Comparison of ENCODE assay signal across 11 cellular contexts in genomic region chr13:35349673-35350278, GRCh38.
DNase-seq lines count a peak whose midpoint lies in the region; ATAC-seq, FAIRE-seq and TF ChIP-seq lines count a peak whose summit lies in the region.
"Had no signal": no experiment of that assay in that cellular context is flagged by ENCODE, and none has a peak within 500 bp of the region (broad histone marks: within the 10 kb centered on the region; RNA-seq: fewer than 3 reads in every experiment).

No MANE protein-coding gene starts in this region.

- no peaks in the 10 kb centered on the region for H3K9me3 ChIP-seq in GM12878 (replicated peaks; ENCODE audit: control insufficient read depth, insufficient read depth, low read length)
- H3K9me3 ChIP-seq in stomach = no peaks in the 10 kb centered on the region
- H3K9me3 ChIP-seq: sigmoid colon had no signal

- peak; percentile 85 for FAIRE-seq in GM12878 (lab: Jason Lieb, UNC)
- FAIRE-seq: endometrium had no signal

- H3K27me3 Mint-ChIP-seq in natural killer cell (ENCODE audit: low read depth in 2 of 2) = no peaks in the 10 kb centered on the region
- H3K27me3 Mint-ChIP-seq in activated CD8-positive, alpha-beta memory T cell treated with anti-CD3 and anti-CD28 coated beads, Interleukin-2, amount 10 ng/mL, durations not matched to agents 7 days and 5 days = no peaks in the 10 kb centered on the region

- RAD21 ChIA-PET in GM12878 (lab: Charles Lee; ENCODE audit: unreplicated experiment) = no interaction called here

- 43% methylated on average over 5 of the region's 5 CpGs for WGBS in GM12878 (ENCODE audit: insufficient coverage, insufficient replicate concordance, low lambda C conversion rate, missing lambda C conversion rate)
- 43 to 56% (median 49%) methylated on average over 5 of the region's 5 CpGs for WGBS in stomach, 5 donors

- no peaks in the 10 kb centered on the region for H3K36me3 Mint-ChIP-seq in natural killer cell
- no peaks in the 10 kb centered on the region for H3K36me3 Mint-ChIP-seq in activated CD8-positive, alpha-beta memory T cell treated with anti-CD3 and anti-CD28 coated beads, Interleukin-2, amount 10 ng/mL, durations not matched to agents 7 days and 5 days

- H3K79me2 ChIP-seq in GM12878 (ENCODE audit: control insufficient read depth, insufficient read depth, low read length) = no peaks in the 10 kb centered on the region

- peaks cover 0 to 2% of the 10 kb centered on the region in 2 donors for H3K9me3 Mint-ChIP-seq in natural killer cell
- peaks cover 2% of the 10 kb centered on the region for H3K9me3 Mint-ChIP-seq in activated CD8-positive, alpha-beta memory T cell treated with anti-CD3 and anti-CD28 coated beads, Interleukin-2, amount 10 ng/mL, durations not matched to agents 7 days and 5 days (ENCODE audit: low read depth)

- SMC1A ChIA-PET in GM12878 (lab: Charles Lee; ENCODE audit: uncharacterized antibody, unreplicated experiment) = interaction anchor here (1.7 kb wide), 1 partner anchor 10 kb away, joined by 4 read pairs; no protein-coding TSS in a partner anchor

- BruUV-seq in GM12878 (replicated peaks; lab: Mats Ljungman, UMichigan) = no TSS peak

- CTCF ChIA-PET in GM12878 (lab: Yijun Ruan, JAX) = no interaction called here
- CTCF ChIA-PET in activated CD8-positive, alpha-beta memory T cell treated with anti-CD3 and anti-CD28 coated beads, Interleukin-2, amount 10 ng/mL, durations not matched to agents 7 days and 5 days (lab: Charles Lee) = no interaction called here

- H3K4me1 Mint-ChIP-seq in natural killer cell = no peaks in the 10 kb centered on the region
- H3K4me1 Mint-ChIP-seq in activated CD8-positive, alpha-beta memory T cell treated with anti-CD3 and anti-CD28 coated beads, Interleukin-2, amount 10 ng/mL, durations not matched to agents 7 days and 5 days = no peaks in the 10 kb centered on the region

- DNase-seq in GM12878 (ENCODE audit: low read depth, low spot score) (peak; percentile 52), pons (ENCODE audit: low spot score) (peak; percentile 30), stomach (no peak), natural killer cell (no peak), activated T-cell treated with anti-CD3 and anti-CD28 coated beads for 4 hours (no peak)
- DNase-seq in activated CD8-positive, alpha-beta memory T cell treated with anti-CD3 and anti-CD28 coated beads, Interleukin-2, amount 10 ng/mL, durations not matched to agents 7 days and 5 days = no peak
- DNase-seq: activated CD4-positive, alpha-beta T cell treated with anti-CD3 and anti-CD28 coated beads, Interleukin-2, amount 50 U/mL, for 48 hours; sigmoid colon had no signal

- no peaks in the 10 kb centered on the region for H3K27me3 ChIP-seq in GM12878 (replicated peaks in 1 of 2; ENCODE audit: control insufficient read depth in 2 of 2, insufficient read depth in 2 of 2, low read length in 1 of 2)
- no peaks in the 10 kb centered on the region for H3K27me3 ChIP-seq in stomach
- H3K27me3 ChIP-seq: sigmoid colon had no signal

- no peak for TF ChIP-seq RAD21 in GM12878 (IDR thresholded peaks at IDR 0.05; ENCODE audit: insufficient read depth, low read depth, low read length)

- H3K27ac ChIP-seq in GM12878 (ENCODE audit: control insufficient read depth, insufficient read depth) = no peak overlapping the region
- no peak overlapping the region for H3K27ac ChIP-seq in stomach
- H3K27ac ChIP-seq: sigmoid colon had no signal

- POLR2A ChIA-PET in GM12878 (lab: Charles Lee) = no interaction called here

- H3K4me1 ChIP-seq in GM12878 (ENCODE audit: control insufficient read depth, insufficient read depth, low read length) (no peaks in the 10 kb centered on the region), stomach (peaks cover 0 to 5% (median 0%) of the 10 kb centered on the region in 4 donors)

- H3K4me3 ChIP-seq in GM12878 = no peak overlapping the region
- H3K4me3 ChIP-seq in stomach = no peak overlapping the region
- H3K4me3 ChIP-seq: sigmoid colon had no signal

- ATAC-seq in GM18870 (IDR thresholded peaks at IDR 0.05; ENCODE audit: unreplicated experiment) = peak; percentile 80
- peak; percentile 76 for ATAC-seq in HG03066 (IDR thresholded peaks at IDR 0.05; ENCODE audit: low read depth, unreplicated experiment)
- ATAC-seq in GM12878 = peak; percentile 96
- ATAC-seq in natural killer cell = no peak
- no peak for ATAC-seq in activated CD8-positive, alpha-beta memory T cell treated with anti-CD3 and anti-CD28 coated beads, Interleukin-2, amount 10 ng/mL, durations not matched to agents 7 days and 5 days

- H3K9ac ChIP-seq in GM12878 (ENCODE audit: control insufficient read depth, insufficient read depth, low read length) = no peak overlapping the region

- TF ChIP-seq EP300 in GM12878 (IDR thresholded peaks at IDR 0.05; ENCODE audit: borderline replicate concordance in 1 of 2, control insufficient read depth in 1 of 2, low read depth in 2 of 2, low read length in 2 of 2) (peak; percentile 52 to 60; a peak in 3 of 4 replicates), stomach (IDR thresholded peaks at IDR 0.05) (no peak)

- TF ChIP-seq POLR2A in GM12878 (IDR thresholded peaks at IDR 0.05; ENCODE audit: low read depth, low read length) (no peak), stomach (IDR thresholded peaks at IDR 0.05) (no peak)

- intact Hi-C loops in GM12878 (cut with micrococcal nuclease; ENCODE audit: unreplicated experiment) = no loop called here
- intact Hi-C loops in stomach (cut with DNase I; ENCODE audit: low total_unique reads) = no loop called here
- intact Hi-C loops in natural killer cell (cut with micrococcal nuclease) = no loop called here

- H3K4me2 ChIP-seq in GM12878 (ENCODE audit: control insufficient read depth, insufficient read depth) = no peak overlapping the region

- H3K27ac Mint-ChIP-seq in natural killer cell = no peak overlapping the region
- H3K27ac Mint-ChIP-seq in activated CD8-positive, alpha-beta memory T cell treated with anti-CD3 and anti-CD28 coated beads, Interleukin-2, amount 10 ng/mL, durations not matched to agents 7 days and 5 days = no peak overlapping the region

- no peaks in the 10 kb centered on the region for H4K20me1 ChIP-seq in GM12878 (ENCODE audit: control insufficient read depth, insufficient read depth)

- in situ Hi-C loops in GM12878 (cut with MboI) = no loop called here

- no peak overlapping the region for H3K4me3 Mint-ChIP-seq in natural killer cell
- no peak overlapping the region for H3K4me3 Mint-ChIP-seq in activated CD8-positive, alpha-beta memory T cell treated with anti-CD3 and anti-CD28 coated beads, Interleukin-2, amount 10 ng/mL, durations not matched to agents 7 days and 5 days

- H3K36me3 ChIP-seq in GM12878 (ENCODE audit: control insufficient read depth in 2 of 2, insufficient read depth in 2 of 2, low read length in 1 of 2) (no peaks in the 10 kb centered on the region), stomach (peaks cover 0 to 4% (median 0%) of the 10 kb centered on the region in 4 donors)
- H3K36me3 ChIP-seq: sigmoid colon had no signal

- no peak overlapping the region for H2AFZ ChIP-seq in GM12878 (ENCODE audit: control insufficient read depth, low read depth, low read length)

- TF ChIP-seq CTCF in GM12878 (IDR thresholded peaks at IDR 0.05 in 2 of 3, conservative IDR thresholded peaks at IDR 0.05 in 1 of 3; ENCODE audit: control insufficient read depth in 2 of 3, extremely low read depth in 1 of 3, insufficient read depth in 1 of 3, low read depth in 3 of 3, low read length in 3 of 3) (no peak), stomach (IDR thresholded peaks at IDR 0.05) (no peak), natural killer cell (IDR thresholded peaks at IDR 0.05) (no peak)

TF ChIP-seq in GM12878, 131 proteins besides CTCF, POLR2A, EP300 and RAD21 (continues in another document):
- TF ChIP-seq E4F1 (IDR thresholded peaks at IDR 0.05; ENCODE audit: borderline replicate concordance, partially characterized antibody) (no peak), TCF3 (IDR thresholded peaks at IDR 0.05; ENCODE audit: borderline replicate concordance, insufficient read depth, low read depth, low read length) (no peak), MTA2 (IDR thresholded peaks at IDR 0.05; ENCODE audit: low read depth) (peak; percentile 75; the same call in 1 of the 2 replicates), IKZF1 (conservative IDR thresholded peaks at IDR 0.05) (no peak), ASH2L (IDR thresholded peaks at IDR 0.05; ENCODE audit: borderline replicate concordance, low read depth) (no peak), CBX3 (IDR thresholded peaks at IDR 0.05; ENCODE audit: borderline replicate concordance, low read depth) (no peak), CBFB (IDR thresholded peaks at IDR 0.05; ENCODE audit: low read depth) (no peak), STAT3 (IDR thresholded peaks at IDR 0.05; ENCODE audit: low read depth, low read length) (no peak), SP1 (IDR thresholded peaks at IDR 0.05; ENCODE audit: low read depth, low read length) (no peak), RCOR1 (conservative IDR thresholded peaks at IDR 0.05; ENCODE audit: low read depth, low read length) (no peak), USF1 (IDR thresholded peaks at IDR 0.05; ENCODE audit: borderline replicate concordance, extremely low read length, insufficient read depth, low read depth, low read length) (no peak), FOXK2 (IDR thresholded peaks at IDR 0.05) (no peak)

Comparison
In these comparisons a context has a peak if more than half of its experiments do, and no peak if none do; other contexts are left out.
1. ATAC-seq: peak in GM18870 (single experiment), HG03066 (single experiment) and GM12878 (single experiment); none in natural killer cell (0 of 3) and activated CD8-positive, alpha-beta memory T cell treated with anti-CD3 and anti-CD28 coated beads, Interleukin-2, amount 10 ng/mL, durations not matched to agents 7 days and 5 days (single experiment).
2. DNase-seq: peak in GM12878 (single experiment) and pons (single experiment); none in stomach (single experiment), natural killer cell (single experiment), activated T-cell treated with anti-CD3 and anti-CD28 coated beads for 4 hours (single experiment) and activated CD8-positive, alpha-beta memory T cell treated with anti-CD3 and anti-CD28 coated beads, Interleukin-2, amount 10 ng/mL, durations not matched to agents 7 days and 5 days (single experiment).